10 cellular contexts compared by ENCODE assay signal in the genomic region with DNA sequence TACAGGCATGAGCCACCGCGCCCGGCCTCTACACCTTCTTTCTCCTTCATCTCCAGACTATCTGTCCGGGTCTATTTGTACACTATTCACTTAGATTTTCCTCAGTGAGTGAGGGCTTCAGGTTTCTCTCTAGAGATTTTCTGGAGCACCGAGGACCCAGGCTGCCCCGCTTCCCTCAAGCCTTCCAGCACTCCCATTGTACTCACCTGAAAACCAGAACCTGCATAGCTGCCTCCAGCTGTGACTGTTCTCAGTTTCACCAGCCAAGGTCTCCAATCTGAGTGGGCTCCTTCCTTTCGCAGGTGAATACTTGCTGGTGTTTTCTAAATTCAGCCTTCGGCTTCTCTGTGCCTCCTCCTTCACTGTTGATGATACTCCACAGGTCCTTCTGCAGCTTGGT. TPM values are rescaled to one million over a fixed set of nuclear protein-coding genes. Genes with fewer than 3 reads are reported as not detected.
"Had no signal": no experiment of that assay in that cellular context is flagged by ENCODE, and none has a peak within 500 bp of the region (broad histone marks: within the 10 kb centered on the region; RNA-seq: fewer than 3 reads in every experiment).

No MANE protein-coding gene starts in this region.

- H3K4me1 Mint-ChIP-seq: IgD-negative memory B cell had no signal

- H3K9me3 Mint-ChIP-seq: IgD-negative memory B cell had no signal

- H3K4me3 ChIP-seq: K562 had no signal

- H3K4me3 Mint-ChIP-seq: IgD-negative memory B cell had no signal

- ATAC-seq: HepG2 had no signal

- H3K27ac ChIP-seq: HL-60 had no signal

- DNase-seq: IMR-90, KBM-7, KG1 had no signal

- FAIRE-seq: HepG2, HTR-8/SVneo, K562 had no signal

RNA-seq across cellular contexts. Expression of a gene that starts 58.9 kb away (rescaled TPM):
- total RNA-seq: HepG2, HT-29, HT1080, IMR-90, K562 had no signal
- polyA plus RNA-seq: HepG2, IgD-negative memory B cell, IMR-90, K562 had no signal
